ENCODE assay signal across 33 cellular contexts in the genomic region with DNA sequence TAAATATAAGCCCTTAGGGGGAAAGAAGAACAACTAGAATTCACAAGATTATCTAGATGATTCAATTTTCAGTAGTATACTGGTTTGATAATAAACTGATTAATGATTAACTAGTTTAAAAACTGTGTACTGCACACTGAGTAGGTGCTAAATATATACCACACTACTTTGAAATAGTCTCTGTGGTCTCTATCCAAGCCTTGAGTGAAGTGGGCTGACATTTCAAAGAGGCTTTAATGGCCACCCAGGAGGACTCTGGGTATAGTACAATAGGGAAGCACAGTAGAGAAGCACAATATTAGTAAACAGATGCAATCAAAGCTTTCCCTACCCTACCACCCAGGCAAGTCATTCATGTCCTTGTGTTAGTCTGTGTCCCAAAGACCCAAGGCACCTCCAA.
"Had no signal": no experiment of that assay in that cellular context is flagged by ENCODE, and none has a peak within 500 bp of the region (broad histone marks: within the 10 kb centered on the region; RNA-seq: fewer than 3 reads in every experiment).

No MANE protein-coding gene starts in this region.

- H3K27ac ChIP-seq: cardiac muscle cell, coronary artery, gastroesophageal sphincter, parathyroid adenoma, right lobe of liver, suprapubic skin, tibial artery, upper lobe of right lung, VCaP had no signal

- H2AFZ ChIP-seq: parathyroid adenoma had no signal

- H3K9ac ChIP-seq: parathyroid adenoma had no signal

- H3K4me3 Mint-ChIP-seq: activated naive CD4-positive, alpha-beta T cell treated with anti-CD3 and anti-CD28 coated beads, Interleukin-2, amount 10 ng/mL, durations not matched to agents 7 days and 5 days; activated naive CD8-positive, alpha-beta T cell treated with anti-CD3 and anti-CD28 coated beads, Interleukin-2, amount 10 ng/mL, durations not matched to agents 7 days and 5 days; brain; effector memory CD8-positive, alpha-beta T cell; memory B cell; naive thymus-derived CD8-positive, alpha-beta T cell; neural crest cell; T-helper 1 cell treated with Interleukin-12 subunit alpha and Interleukin-12 subunit beta and Interleukin-4 antibody, amounts not matched to agents 30 μg/mL and 1 μg/mL, for 36 hours had no signal

- H3K36me3 Mint-ChIP-seq: brain; naive thymus-derived CD8-positive, alpha-beta T cell had no signal

- H3K27me3 ChIP-seq: ascending aorta, cardiac muscle cell, gastroesophageal sphincter, right lobe of liver, suprapubic skin, tibial artery, upper lobe of right lung had no signal

- ATAC-seq: effector memory CD8-positive, alpha-beta T cell; gastroesophageal sphincter; left cardiac atrium; naive thymus-derived CD8-positive, alpha-beta T cell; upper lobe of right lung had no signal

- H3K9me3 ChIP-seq: ascending aorta, gastroesophageal sphincter, right lobe of liver, suprapubic skin, tibial artery, upper lobe of right lung had no signal

- H3K27ac Mint-ChIP-seq: activated naive CD4-positive, alpha-beta T cell treated with anti-CD3 and anti-CD28 coated beads, Interleukin-2, amount 10 ng/mL, durations not matched to agents 7 days and 5 days; activated naive CD8-positive, alpha-beta T cell treated with anti-CD3 and anti-CD28 coated beads, Interleukin-2, amount 10 ng/mL, durations not matched to agents 7 days and 5 days; brain; effector memory CD8-positive, alpha-beta T cell; memory B cell; naive thymus-derived CD8-positive, alpha-beta T cell; T-helper 1 cell treated with Interleukin-12 subunit alpha and Interleukin-12 subunit beta and Interleukin-4 antibody, amounts not matched to agents 30 μg/mL and 1 μg/mL, for 36 hours had no signal

- H3K27me3 Mint-ChIP-seq: activated naive CD4-positive, alpha-beta T cell treated with anti-CD3 and anti-CD28 coated beads, Interleukin-2, amount 10 ng/mL, durations not matched to agents 7 days and 5 days; activated naive CD8-positive, alpha-beta T cell treated with anti-CD3 and anti-CD28 coated beads, Interleukin-2, amount 10 ng/mL, durations not matched to agents 7 days and 5 days; brain; effector memory CD8-positive, alpha-beta T cell; memory B cell; naive thymus-derived CD8-positive, alpha-beta T cell had no signal

- H3K79me2 ChIP-seq: parathyroid adenoma had no signal

- H3K9me3 Mint-ChIP-seq: brain; effector memory CD8-positive, alpha-beta T cell; memory B cell; naive thymus-derived CD8-positive, alpha-beta T cell; neural crest cell had no signal

- H3K4me1 ChIP-seq: parathyroid adenoma had no signal

- H3K4me3 ChIP-seq: ascending aorta, cardiac muscle cell, coronary artery, gastroesophageal sphincter, right lobe of liver, suprapubic skin, tibial artery, upper lobe of right lung had no signal

- DNase-seq: activated CD4-positive, alpha-beta T cell treated with anti-CD3 and anti-CD28 coated beads for 48 hours; activated CD4-positive, alpha-beta T cell treated with anti-CD3 and anti-CD28 coated beads, Interleukin-2, amount 50 U/mL, for 48 hours; activated CD8-positive, alpha-beta memory T cell treated with anti-CD3 and anti-CD28 coated beads for 24 hours; activated gamma-delta T cell; activated naive CD4-positive, alpha-beta T cell treated with anti-CD3 and anti-CD28 coated beads, Interleukin-2, amount 10 ng/mL, durations not matched to agents 7 days and 5 days; activated naive CD8-positive, alpha-beta T cell treated with anti-CD3 and anti-CD28 coated beads, Interleukin-2, amount 10 ng/mL, durations not matched to agents 7 days and 5 days; activated T-cell treated with anti-CD3 and anti-CD28 coated beads, Interleukin-2, amount 50 U/mL, for 1 hour; effector memory CD8-positive, alpha-beta T cell; erythroblast; head of caudate nucleus; hippocampal formation; left cardiac atrium; midbrain; naive thymus-derived CD8-positive, alpha-beta T cell; nucleus accumbens; right lobe of liver; stimulated activated CD4-positive, alpha-beta T cell treated with anti-CD3 and anti-CD28 coated beads, Interleukin-4, amount 100 ng/mL, for 4 hours; stimulated activated CD8-positive, alpha-beta memory T cell treated with anti-CD3 and anti-CD28 coated beads, Interleukin-4, amount 100 ng/mL, for 48 hours; stimulated activated naive CD4-positive, alpha-beta T cell; T-helper 9 cell; tibial artery; upper lobe of right lung had no signal

- H3K36me3 ChIP-seq: ascending aorta, cardiac muscle cell, gastroesophageal sphincter, right lobe of liver, suprapubic skin, tibial artery, upper lobe of right lung had no signal
